ENCODE assay signal across 1 cellular context in genomic region chr6:31690231-31691077, GRCh38.
TF ChIP-seq lines count a peak whose summit lies in the region.

No MANE protein-coding gene starts in this region.

TF ChIP-seq in K562, 482 proteins besides CTCF, POLR2A, EP300 and RAD21 (continued from another document and continues in another):
- TF ChIP-seq E2F8 (IDR thresholded peaks at IDR 0.05; ENCODE audit: low read depth, partially characterized antibody) (peak; percentile 61), RUNX1 (IDR thresholded peaks at IDR 0.05; ENCODE audit: low read depth) (peak; percentile 76), ZNF398 (CRISPR knock-in tag; IDR thresholded peaks at IDR 0.05) (no peak), THAP7 (CRISPR knock-in tag; IDR thresholded peaks at IDR 0.05) (no peak), GMEB1 (CRISPR knock-in tag; IDR thresholded peaks at IDR 0.05) (no peak), MBD1 (CRISPR knock-in tag; IDR thresholded peaks at IDR 0.05) (0 out of 2 replicates have a peak, but pooled peaks have one; percentile 36), HSF4 (CRISPR knock-in tag; IDR thresholded peaks at IDR 0.05; ENCODE audit: borderline replicate concordance) (no peak; the same call in none of the 2 replicates), ZNF717 (CRISPR knock-in tag; IDR thresholded peaks at IDR 0.05) (0 out of 2 replicates have a peak, but pooled peaks have one; percentile 36), RAD51 (IDR thresholded peaks at IDR 0.05; ENCODE audit: borderline replicate concordance, low read depth) (0 out of 2 replicates have a peak, but pooled peaks have one; percentile 17), TFE3 (CRISPR knock-in tag; IDR thresholded peaks at IDR 0.05) (no peak; the same call in 1 of the 2 replicates), PRMT5 (CRISPR knock-in tag; IDR thresholded peaks at IDR 0.05) (no peak), ZNF551 (CRISPR knock-in tag; IDR thresholded peaks at IDR 0.05) (no peak), ZNF586 (CRISPR knock-in tag; conservative IDR thresholded peaks at IDR 0.05) (no peak), ZNF518B (CRISPR knock-in tag; IDR thresholded peaks at IDR 0.05) (no peak), ZBTB7A (IDR thresholded peaks at IDR 0.05; ENCODE audit: borderline replicate concordance, control insufficient read depth, low read depth, low read length) (peak; percentile 100), CEBPB (tag; IDR thresholded peaks at IDR 0.05) (no peak), ATF4 (CRISPR knock-in tag; IDR thresholded peaks at IDR 0.05) (no peak; the same call in 1 of the 2 replicates), BCLAF1 (IDR thresholded peaks at IDR 0.05; ENCODE audit: borderline replicate concordance in 1 of 2, control insufficient read depth in 1 of 2, low read depth in 2 of 2, low read length in 1 of 2) (no peak), BRF2 (IDR thresholded peaks at IDR 0.05; ENCODE audit: borderline replicate concordance, insufficient read depth, insufficient read length) (no peak), ZNF121 (CRISPR knock-in tag; conservative IDR thresholded peaks at IDR 0.05) (peak; percentile 28; the same call in 1 of the 2 replicates), STAT5B (CRISPR knock-in tag; IDR thresholded peaks at IDR 0.05) (no peak), TCF7L2 (IDR thresholded peaks at IDR 0.05; ENCODE audit: low read depth, low read length) (no peak; the same call in 1 of the 2 replicates), HOXB6 (CRISPR knock-in tag; IDR thresholded peaks at IDR 0.05; ENCODE audit: borderline replicate concordance) (0 out of 2 replicates have a peak, but pooled peaks have one; percentile 28), L3MBTL2 (IDR thresholded peaks at IDR 0.05) (no peak; the same call in 1 of the 2 replicates), KLF1 (tag; IDR thresholded peaks at IDR 0.05) (peak; percentile 78; the same call in 1 of the 2 replicates), HMGN3 (IDR thresholded peaks at IDR 0.05; ENCODE audit: borderline replicate concordance, extremely low read depth, insufficient read length, low read depth, low read length) (peak; percentile 63), KLF6 (CRISPR knock-in tag; IDR thresholded peaks at IDR 0.05; ENCODE audit: borderline replicate concordance) (no peak; the same call in 1 of the 2 replicates), SAFB2 (IDR thresholded peaks at IDR 0.05; ENCODE audit: borderline replicate concordance, low read depth, low read length, severe bottlenecking) (no peak), HMG20B (CRISPR knock-in tag; IDR thresholded peaks at IDR 0.05) (no peak)
